ENCODE assay signal across 8 cellular contexts in the genomic region with DNA sequence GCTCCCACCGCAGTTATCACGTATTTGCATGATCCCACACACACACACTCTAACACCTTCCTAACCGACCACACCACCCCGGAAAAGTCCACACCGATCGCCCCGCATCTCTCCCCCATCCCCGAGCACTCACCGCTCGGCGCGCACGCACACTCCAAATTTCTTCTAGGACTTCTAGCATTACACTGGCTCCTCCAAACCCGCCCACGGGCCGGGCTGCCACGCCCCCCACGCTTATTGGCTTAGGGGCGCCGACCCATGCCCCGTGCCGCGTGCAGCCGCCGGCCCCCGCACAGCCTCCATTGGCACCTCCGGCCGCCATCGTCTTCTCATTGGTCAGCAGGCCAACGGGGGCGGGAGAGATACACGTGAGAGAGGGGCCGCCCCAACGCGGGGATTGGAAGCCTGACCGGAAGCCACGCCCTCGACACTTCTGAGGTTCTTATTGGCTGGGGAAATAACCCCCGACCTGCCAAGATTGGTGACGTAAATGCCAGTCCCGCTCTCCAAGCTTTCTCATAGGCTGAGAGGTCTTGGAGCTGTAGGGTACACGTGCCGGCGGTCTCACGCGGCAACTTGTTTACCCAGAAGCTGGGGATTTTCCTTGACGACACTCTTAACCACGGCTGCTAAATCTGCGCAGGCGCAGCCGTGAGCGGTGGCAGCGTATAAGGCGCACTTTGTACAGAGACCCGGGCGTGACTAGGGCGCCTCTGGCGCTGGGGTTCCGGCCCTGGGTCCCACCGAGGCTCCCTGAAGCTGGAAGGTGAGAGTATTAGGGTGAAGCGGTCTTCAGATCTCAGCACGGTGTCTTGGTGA. TPM values are rescaled to one million over a fixed set of nuclear protein-coding genes. Genes with fewer than 3 reads are reported as not detected.
DNase-seq lines count a peak whose midpoint lies in the region; FAIRE-seq and TF ChIP-seq lines count a peak whose summit lies in the region.

No MANE protein-coding gene starts in this region.

- peaks cover 25% of the 10 kb centered on the region for H3F3A ChIP-seq in MM.1S (ENCODE audit: insufficient read depth, low read length)

- DNase-seq in GDM1 (lab: John Stamatoyannopoulos, UW) (peak; percentile 100), HAP-1 (ENCODE audit: low spot score in 2 of 2) (peak; percentile 100), MM.1S (peak; percentile 100), SHP77 treated with DMSO at 0.1 percent for 48 hours (lab: John Stamatoyannopoulos, UW) (peak; percentile 100), frontal cortex (ENCODE audit: low spot score in 2 of 2) (peak; percentile 93 to 95), superior temporal gyrus (ENCODE audit: extremely low spot score) (peak; percentile 100)
- DNase-seq in activated gamma-delta T cell treated with anti-CD3 and anti-CD28 coated beads, Interleukin-2, amount 50 U/mL, for 16 hours (ENCODE audit: low read depth) = peak; percentile 100

- H3K9me3 ChIP-seq in HAP-1 (no peaks in the 10 kb centered on the region), MM.1S (replicated peaks; ENCODE audit: insufficient read depth, low read length) (no peaks in the 10 kb centered on the region), neutrophil (no peaks in the 10 kb centered on the region)

- peaks cover 27% of the 10 kb centered on the region for H3K36me3 ChIP-seq in HAP-1 (replicated peaks)
- H3K36me3 ChIP-seq in MM.1S (replicated peaks; ENCODE audit: insufficient read depth, low read length) = no peaks in the 10 kb centered on the region
- peaks cover 25% of the 10 kb centered on the region for H3K36me3 ChIP-seq in neutrophil

- H3K4me3 ChIP-seq in HAP-1 = peak overlapping the region; percentile 48
- H3K4me3 ChIP-seq in MM.1S (ENCODE audit: low read length) = peak overlapping the region; percentile 75
- peak overlapping the region; percentile 65 to 92 for H3K4me3 ChIP-seq in neutrophil (ENCODE audit: low read depth in 1 of 2, low read length in 1 of 2)

- TF ChIP-seq CTCF in MM.1S (IDR thresholded peaks at IDR 0.05; ENCODE audit: low read length) = no peak
- TF ChIP-seq CTCF in neutrophil (IDR thresholded peaks at IDR 0.05) = peak; percentile 36

- H3K27me3 ChIP-seq in HAP-1 (ENCODE audit: low read depth) = no peaks in the 10 kb centered on the region
- no peaks in the 10 kb centered on the region for H3K27me3 ChIP-seq in MM.1S (replicated peaks; ENCODE audit: insufficient read depth, low read length)
- H3K27me3 ChIP-seq in neutrophil = peaks cover 15% of the 10 kb centered on the region

- no peaks in the 10 kb centered on the region for H3K9me2 ChIP-seq in MM.1S (replicated peaks; ENCODE audit: insufficient read depth, low read length)

- H3K4me2 ChIP-seq in MM.1S (ENCODE audit: low read depth, low read length) = peak overlapping the region; percentile 100

- in situ Hi-C loops in HAP-1 (cut with MboI; ENCODE audit: low sequenced_read_pairs) = loop anchor here (25.0 kb wide), 1 partner anchor 919 kb away; a partner anchor contains a TSS

- H3K4me1 ChIP-seq in HAP-1 (peaks cover 44% of the 10 kb centered on the region), MM.1S (ENCODE audit: low read length) (peaks cover 16% of the 10 kb centered on the region), neutrophil (ENCODE audit: control insufficient read depth in 1 of 2, insufficient read depth in 1 of 2, low read depth in 1 of 2, low read length in 1 of 2) (peaks cover 80 to 84% of the 10 kb centered on the region in 2 experiments)

- FAIRE-seq in frontal cortex (lab: Jason Lieb, UNC) = peak; percentile 97

- peak overlapping the region; percentile 67 for H2AFZ ChIP-seq in MM.1S (ENCODE audit: low read length)

- H4K20me1 ChIP-seq in MM.1S (ENCODE audit: insufficient read depth, low read length) = no peaks in the 10 kb centered on the region

- H3K79me2 ChIP-seq in MM.1S (ENCODE audit: low read length) = peaks cover 27% of the 10 kb centered on the region

- H3K9ac ChIP-seq in MM.1S (ENCODE audit: low read length) = peak overlapping the region; percentile 91

- H3K27ac ChIP-seq in MM.1S (ENCODE audit: low read length) = peak overlapping the region; percentile 86
- peak overlapping the region; percentile 90 for H3K27ac ChIP-seq in neutrophil

RNA-seq across cellular contexts. Expression of a gene that starts 4.2 kb away (rescaled TPM):
- 6.5 TPM for total RNA-seq in frontal cortex

RNA-seq across cellular contexts. Expression of a gene that starts 6.4 kb away (rescaled TPM):
- total RNA-seq in frontal cortex = 23.6 TPM

RNA-seq across cellular contexts. Expression of a gene that starts 19.8 kb away (rescaled TPM):
- 23.6 TPM for total RNA-seq in frontal cortex

RNA-seq across cellular contexts. Expression of a gene that starts 32.5 kb away (rescaled TPM):
- 1.2 TPM for total RNA-seq in frontal cortex

RNA-seq across cellular contexts. Expression of a gene that starts 33.6 kb away (rescaled TPM):
- 7.7 TPM for total RNA-seq in frontal cortex

Comparison
In these comparisons a context has a peak if more than half of its experiments do, and no peak if none do; other contexts are left out.
1. Peak in every context shown above with its lines: DNase-seq, H3K4me3 ChIP-seq and H3K27ac ChIP-seq.